ENCODE assay signal across 20 cellular contexts in genomic region chr9:27193886-27194285, GRCh38.
DNase-seq lines count a peak whose midpoint lies in the region; ATAC-seq and TF ChIP-seq lines count a peak whose summit lies in the region.
"Had no signal": no experiment of that assay in that cellular context is flagged by ENCODE, and none has a peak within 500 bp of the region (broad histone marks: within the 10 kb centered on the region; RNA-seq: fewer than 3 reads in every experiment).

No MANE protein-coding gene starts in this region.

- TF ChIP-seq EP300 in SK-N-SH (IDR thresholded peaks at IDR 0.05; ENCODE audit: borderline replicate concordance in 1 of 2, low read depth in 1 of 2, low read length in 1 of 2) = no peak

- no peaks in the 10 kb centered on the region for H3K9me2 ChIP-seq in SK-N-SH

- H3K36me3 ChIP-seq in SK-N-SH (replicated peaks in 1 of 2; ENCODE audit: control insufficient read depth in 1 of 2, insufficient read depth in 2 of 2, low read length in 1 of 2) (no peaks in the 10 kb centered on the region), RWPE2 (ENCODE audit: low read depth) (no peaks in the 10 kb centered on the region), smooth muscle cell (ENCODE audit: low read depth) (peaks cover 3% of the 10 kb centered on the region)
- H3K36me3 ChIP-seq: BLaER1 had no signal

- DNase-seq in SK-N-SH = no peak
- no peak for DNase-seq in RWPE2 (ENCODE audit: low spot score)
- no peak for DNase-seq in foreskin keratinocyte
- DNase-seq in smooth muscle cell (lab: John Stamatoyannopoulos, UW; ENCODE audit: unreplicated experiment) = no peak
- DNase-seq in NCI-H1105 (lab: John Stamatoyannopoulos, UW) = no peak
- DNase-seq in NCI-H1694 (lab: John Stamatoyannopoulos, UW) = no peak
- DNase-seq: 8988T; activated CD4-positive, alpha-beta T cell treated with anti-CD3 and anti-CD28 coated beads for 4 hours; activated naive CD8-positive, alpha-beta T cell treated with anti-CD3 and anti-CD28 coated beads for 36 hours; kidney; natural killer cell; NCI-H1436; NCI-H2171; NCI-H524 treated with DMSO at 0.1 percent for 48 hours; stimulated activated CD4-positive, alpha-beta T cell treated with anti-CD3 and anti-CD28 coated beads, Interleukin-2, amount 100 ng/mL, for 48 hours; stimulated activated naive CD8-positive, alpha-beta T cell treated with anti-CD3 and anti-CD28 coated beads, Interleukin-15, Interleukin-2, amounts not matched to agents 100 U/mL and 50 U/mL, for 24 hours had no signal

- CTCF ChIA-PET in SK-N-SH (lab: Yijun Ruan, JAX) = no interaction called here

- H3F3A ChIP-seq in SK-N-SH (replicated peaks; ENCODE audit: insufficient read depth) (peaks cover 16% of the 10 kb centered on the region), smooth muscle cell (ENCODE audit: low read depth) (peaks cover 21% of the 10 kb centered on the region)

- no peaks in the 10 kb centered on the region; a peak in 1 of 4 replicates for H3K4me1 ChIP-seq in SK-N-SH (ENCODE audit: control insufficient read depth in 1 of 2, insufficient read depth in 2 of 2, low read depth in 1 of 2, low read length in 1 of 2)
- peaks cover 14% of the 10 kb centered on the region for H3K4me1 ChIP-seq in RWPE2 (ENCODE audit: insufficient read depth, poor library complexity, severe bottlenecking)
- H3K4me1 ChIP-seq in foreskin keratinocyte = peaks cover 20% of the 10 kb centered on the region
- H3K4me1 ChIP-seq in smooth muscle cell (ENCODE audit: low read depth) = peaks cover 3% of the 10 kb centered on the region
- H3K4me1 ChIP-seq: BLaER1 had no signal

- WGBS in SK-N-SH (ENCODE audit: low lambda C conversion rate) = 82% methylated on average over 1 of the region's 1 CpG
- WGBS in smooth muscle cell (ENCODE audit: low lambda C conversion rate) = 22% methylated on average over 1 of the region's 1 CpG

- ATAC-seq in SK-N-SH treated with all-trans-retinoic acid at 6 μM for 48 hours (no peak), RWPE2 (ENCODE audit: low read depth) (no peak), foreskin keratinocyte (peak; percentile 13), GM21447 (IDR thresholded peaks at IDR 0.05; ENCODE audit: unreplicated experiment) (no peak)
- ATAC-seq: natural killer cell had no signal

- H2AFZ ChIP-seq in SK-N-SH (ENCODE audit: low read depth) = peak overlapping the region; percentile 66; the same call in 1 of the 2 replicates
- H2AFZ ChIP-seq in smooth muscle cell (ENCODE audit: low read depth) = no peak overlapping the region

- POLR2A ChIA-PET in SK-N-SH (lab: Yijun Ruan, JAX) = no interaction called here

- H3K27me3 ChIP-seq in SK-N-SH (ENCODE audit: insufficient read depth) = no peaks in the 10 kb centered on the region
- H3K27me3 ChIP-seq in RWPE2 (ENCODE audit: insufficient read depth, poor library complexity, severe bottlenecking) = no peaks in the 10 kb centered on the region
- no peaks in the 10 kb centered on the region for H3K27me3 ChIP-seq in foreskin keratinocyte
- H3K27me3 ChIP-seq in smooth muscle cell (ENCODE audit: low read depth) = no peaks in the 10 kb centered on the region
- H3K27me3 ChIP-seq: BLaER1 had no signal

- no peak overlapping the region for H3K9ac ChIP-seq in SK-N-SH
- H3K9ac ChIP-seq in smooth muscle cell (ENCODE audit: low read depth) = peak overlapping the region; percentile 42
- H3K9ac ChIP-seq: BLaER1 had no signal

- TF ChIP-seq RAD21 in SK-N-SH (IDR thresholded peaks at IDR 0.05; ENCODE audit: low read length) = no peak

- H3K9me3 ChIP-seq in SK-N-SH (no peaks in the 10 kb centered on the region), RWPE2 (ENCODE audit: severe bottlenecking) (no peaks in the 10 kb centered on the region), smooth muscle cell (replicated peaks; ENCODE audit: low read depth) (no peaks in the 10 kb centered on the region)
- H3K9me3 ChIP-seq: BLaER1 had no signal

- H3K79me2 ChIP-seq in SK-N-SH (ENCODE audit: insufficient read depth) (no peaks in the 10 kb centered on the region), smooth muscle cell (ENCODE audit: low read depth) (no peaks in the 10 kb centered on the region)

- H3K4me3 ChIP-seq in SK-N-SH (ENCODE audit: low read depth in 2 of 2, low read length in 1 of 2) (no peak overlapping the region), RWPE2 (ENCODE audit: severe bottlenecking) (no peak overlapping the region), smooth muscle cell (no peak overlapping the region)
- H3K4me3 ChIP-seq: BLaER1, skin epidermis had no signal

- H3K4me2 ChIP-seq in SK-N-SH (0 out of 2 replicates have a peak overlapping the region, but pooled peaks have one; percentile 49), smooth muscle cell (peak overlapping the region; percentile 8)
- H3K4me2 ChIP-seq: BLaER1 had no signal

- no peaks in the 10 kb centered on the region for H4K20me1 ChIP-seq in SK-N-SH (ENCODE audit: insufficient read depth)
- H4K20me1 ChIP-seq in smooth muscle cell (ENCODE audit: low read depth) = no peaks in the 10 kb centered on the region
- H4K20me1 ChIP-seq: BLaER1 had no signal

- H3K27ac ChIP-seq in SK-N-SH (ENCODE audit: low read depth in 2 of 2, low read length in 1 of 2) = peak overlapping the region in 1 of 2 experiments; percentile 80; a peak in 2 of 4 replicates
- peak overlapping the region; percentile 49 for H3K27ac ChIP-seq in RWPE2 (ENCODE audit: poor library complexity, severe bottlenecking)
- H3K27ac ChIP-seq in foreskin keratinocyte = peak overlapping the region; percentile 60
- H3K27ac ChIP-seq in smooth muscle cell (ENCODE audit: low read depth) = peak overlapping the region; percentile 89
- H3K27ac ChIP-seq: BLaER1 had no signal

- TF ChIP-seq CTCF in SK-N-SH (IDR thresholded peaks at IDR 0.05) = no peak
- TF ChIP-seq CTCF in RWPE2 (IDR thresholded peaks at IDR 0.05; ENCODE audit: poor library complexity, severe bottlenecking) = no peak
- TF ChIP-seq CTCF in foreskin keratinocyte (conservative IDR thresholded peaks at IDR 0.05) = no peak
- TF ChIP-seq CTCF in smooth muscle cell (IDR thresholded peaks at IDR 0.05; ENCODE audit: borderline replicate concordance, insufficient read depth, poor library complexity, severe bottlenecking) = no peak

TF ChIP-seq in SK-N-SH, 30 proteins besides CTCF, POLR2A, EP300 and RAD21:
- no peak for TF ChIP-seq SIN3A (IDR thresholded peaks at IDR 0.05; ENCODE audit: borderline replicate concordance, low read depth, low read length)
- no peak for TF ChIP-seq ZBTB33 (IDR thresholded peaks at IDR 0.05; ENCODE audit: borderline replicate concordance, low read depth)
- TF ChIP-seq MEF2A (IDR thresholded peaks at IDR 0.05; ENCODE audit: borderline replicate concordance, low read depth) = no peak
- TF ChIP-seq GATA2 (CRISPR knock-in tag; IDR thresholded peaks at IDR 0.05) = no peak
- TF ChIP-seq ELF1 (IDR thresholded peaks at IDR 0.05) = no peak

TF ChIP-seq in SK-N-SH treated with all-trans-retinoic acid at 6 μM for 48 hours, 23 proteins besides CTCF, POLR2A, EP300 and RAD21:
- TF ChIP-seq ZNF8 (CRISPR knock-in tag; IDR thresholded peaks at IDR 0.05) (no peak), ARNTL (CRISPR knock-in tag; IDR thresholded peaks at IDR 0.05; ENCODE audit: borderline replicate concordance, low read depth) (no peak), PATZ1 (CRISPR knock-in tag; IDR thresholded peaks at IDR 0.05; ENCODE audit: borderline replicate concordance) (no peak), TCF4 (CRISPR knock-in tag; IDR thresholded peaks at IDR 0.05; ENCODE audit: borderline replicate concordance) (no peak), ZNF565 (CRISPR knock-in tag; conservative IDR thresholded peaks at IDR 0.05; ENCODE audit: low read depth) (no peak), RARB (CRISPR knock-in tag; IDR thresholded peaks at IDR 0.05) (no peak), ZC3H10 (CRISPR knock-in tag; IDR thresholded peaks at IDR 0.05) (no peak), ISL1 (CRISPR knock-in tag; IDR thresholded peaks at IDR 0.05) (no peak), SNAI2 (CRISPR knock-in tag; IDR thresholded peaks at IDR 0.05) (no peak)
